In genomic region chr14:50736932-50737419, GRCh38 we compare ENCODE assay signal across 10 cellular contexts.
DNase-seq lines count a peak whose midpoint lies in the region; ATAC-seq and TF ChIP-seq lines count a peak whose summit lies in the region.
"Had no signal": no experiment of that assay in that cellular context is flagged by ENCODE, and none has a peak within 500 bp of the region (broad histone marks: within the 10 kb centered on the region; RNA-seq: fewer than 3 reads in every experiment).

No MANE protein-coding gene starts in this region.

- no peak for TF ChIP-seq CTCF in lower lobe of right lung (IDR thresholded peaks at IDR 0.05)

- no peaks in the 10 kb centered on the region for H3K27me3 ChIP-seq in CD8-positive, alpha-beta memory T cell (ENCODE audit: insufficient read depth, low read length, poor library complexity, severe bottlenecking)
- H3K27me3 ChIP-seq in H7 (ENCODE audit: control insufficient read depth, insufficient read depth, low read length), result no peaks in the 10 kb centered on the region
- H3K27me3 ChIP-seq in lower lobe of right lung (ENCODE audit: low read depth), result no peaks in the 10 kb centered on the region
- H3K27me3 ChIP-seq: heart right ventricle had no signal

- H3K4me1 ChIP-seq in CD8-positive, alpha-beta memory T cell (ENCODE audit: insufficient read depth, low read length), result no peaks in the 10 kb centered on the region
- H3K4me1 ChIP-seq in lower lobe of right lung, result peaks cover 15% of the 10 kb centered on the region

- H3K4me3 Mint-ChIP-seq in CD8-positive, alpha-beta memory T cell, result no peak overlapping the region
- no peak overlapping the region for H3K4me3 Mint-ChIP-seq in activated naive CD8-positive, alpha-beta T cell treated with anti-CD3 and anti-CD28 coated beads, Interleukin-2, amount 50 U/mL, for 24 hours

- peaks cover 56% of the 10 kb centered on the region for H3K36me3 ChIP-seq in CD8-positive, alpha-beta memory T cell (ENCODE audit: insufficient read depth, low read length)
- H3K36me3 ChIP-seq in H7 (replicated peaks; ENCODE audit: control insufficient read depth, insufficient read depth, low read length) (peaks cover 1% of the 10 kb centered on the region), lower lobe of right lung (peaks cover 75% of the 10 kb centered on the region)

- no peak overlapping the region for H3K4me3 ChIP-seq in CD8-positive, alpha-beta memory T cell (ENCODE audit: low read length)
- no peak overlapping the region for H3K4me3 ChIP-seq in H7 (ENCODE audit: insufficient read depth, low read depth, low read length)
- H3K4me3 ChIP-seq in lower lobe of right lung, result no peak overlapping the region
- H3K4me3 ChIP-seq: heart right ventricle had no signal

- ATAC-seq in GM19328 (IDR thresholded peaks at IDR 0.05; ENCODE audit: unreplicated experiment) (peak; percentile 49), HG03095 (IDR thresholded peaks at IDR 0.05; ENCODE audit: unreplicated experiment) (peak; percentile 78), lower lobe of right lung (no peak)
- ATAC-seq in activated naive CD8-positive, alpha-beta T cell treated with anti-CD3 and anti-CD28 coated beads, Interleukin-2, amount 50 U/mL, for 24 hours, result peak; percentile 99

- H3K27ac ChIP-seq in CD8-positive, alpha-beta memory T cell (ENCODE audit: low read depth, low read length), result no peak overlapping the region
- H3K27ac ChIP-seq in lower lobe of right lung, result no peak overlapping the region

- H3K9me3 Mint-ChIP-seq in CD8-positive, alpha-beta memory T cell, result no peaks in the 10 kb centered on the region
- H3K9me3 Mint-ChIP-seq in activated naive CD8-positive, alpha-beta T cell treated with anti-CD3 and anti-CD28 coated beads, Interleukin-2, amount 50 U/mL, for 24 hours, result no peaks in the 10 kb centered on the region

- H3K9me3 ChIP-seq in CD8-positive, alpha-beta memory T cell (ENCODE audit: low read length), result no peaks in the 10 kb centered on the region
- no peaks in the 10 kb centered on the region for H3K9me3 ChIP-seq in lower lobe of right lung
- H3K9me3 ChIP-seq: heart right ventricle had no signal

- H3K36me3 Mint-ChIP-seq in CD8-positive, alpha-beta memory T cell, result peaks cover 9 to 83% (median 28%) of the 10 kb centered on the region in 3 donors
- H3K36me3 Mint-ChIP-seq in activated naive CD8-positive, alpha-beta T cell treated with anti-CD3 and anti-CD28 coated beads, Interleukin-2, amount 50 U/mL, for 24 hours (ENCODE audit: low read depth), result peaks cover 53% of the 10 kb centered on the region

- POLR2A ChIA-PET in CD8-positive, alpha-beta memory T cell (lab: Charles Lee), result no interaction called here

- no peaks in the 10 kb centered on the region for H3K27me3 Mint-ChIP-seq in CD8-positive, alpha-beta memory T cell
- H3K27me3 Mint-ChIP-seq in activated naive CD8-positive, alpha-beta T cell treated with anti-CD3 and anti-CD28 coated beads, Interleukin-2, amount 50 U/mL, for 24 hours, result no peaks in the 10 kb centered on the region

- peaks cover 16 to 50% (median 24%) of the 10 kb centered on the region in 3 donors for H3K4me1 Mint-ChIP-seq in CD8-positive, alpha-beta memory T cell
- peaks cover 47% of the 10 kb centered on the region for H3K4me1 Mint-ChIP-seq in activated naive CD8-positive, alpha-beta T cell treated with anti-CD3 and anti-CD28 coated beads, Interleukin-2, amount 50 U/mL, for 24 hours

- DNase-seq in CD8-positive, alpha-beta memory T cell, result peak in 1 of 5 donors; percentile 49
- peak; percentile 39 for DNase-seq in activated naive CD8-positive, alpha-beta T cell treated with anti-CD3 and anti-CD28 coated beads, Interleukin-2, amount 50 U/mL, for 24 hours
- DNase-seq in NCI-H2107 (lab: John Stamatoyannopoulos, UW) (no peak), H7 (no peak), lower lobe of right lung (no peak), foreskin melanocyte (no peak)
- DNase-seq: DND-41, heart right ventricle had no signal

- CTCF ChIA-PET in CD8-positive, alpha-beta memory T cell (lab: Charles Lee), result interaction anchor here (1.9 to 2.0 kb wide), 2 partner anchors 11 to 123 kb away, joined by 5 to 7 read pairs; no protein-coding TSS in a partner anchor

- intact Hi-C loops in lower lobe of right lung (cut with DNase I), result no loop called here

- peak overlapping the region; percentile 14 to 88 (median 74) for H3K27ac Mint-ChIP-seq in CD8-positive, alpha-beta memory T cell
- H3K27ac Mint-ChIP-seq in activated naive CD8-positive, alpha-beta T cell treated with anti-CD3 and anti-CD28 coated beads, Interleukin-2, amount 50 U/mL, for 24 hours, result peak overlapping the region; percentile 33

Comparison
In these comparisons a context has a peak if more than half of its experiments do, and no peak if none do; other contexts are left out.
1. ATAC-seq: peak in GM19328 (single experiment), HG03095 (single experiment) and activated naive CD8-positive, alpha-beta T cell treated with anti-CD3 and anti-CD28 coated beads, Interleukin-2, amount 50 U/mL, for 24 hours (single experiment); none in lower lobe of right lung (0 of 2).